In genomic region chrX:122866527-122866926, GRCh38 we compare ENCODE assay signal across 17 cellular contexts.
A peak's percentile ranks its signal among the peaks of the same experiment; 100 is the strongest.
DNase-seq lines count a peak whose midpoint lies in the region; TF ChIP-seq lines count a peak whose summit lies in the region.
"Had no signal": no experiment of that assay in that cellular context is flagged by ENCODE, and none has a peak within 500 bp of the region (broad histone marks: within the 10 kb centered on the region; RNA-seq: fewer than 3 reads in every experiment).

No MANE protein-coding gene starts in this region.

- no peaks in the 10 kb centered on the region for H3K36me3 ChIP-seq in adipocyte (ENCODE audit: control insufficient read depth, insufficient read depth, low read length, severe bottlenecking)
- H3K36me3 ChIP-seq: BLaER1, cardiac muscle cell, HAP-1 had no signal

- TF ChIP-seq CTCF in AG04449 (IDR thresholded peaks at IDR 0.05; ENCODE audit: insufficient read depth, low read length, missing control alignments) (no peak), HFF-Myc (IDR thresholded peaks at IDR 0.05; ENCODE audit: low read depth, low read length, missing control alignments) (no peak), foreskin fibroblast (IDR thresholded peaks at IDR 0.05; ENCODE audit: low read depth, low read length) (no peak)

- CTCF ChIA-PET in AG04449 (lab: Yijun Ruan, JAX): no interaction called here

- DNase-seq in AG04449 (ENCODE audit: low read depth, low spot score) (peak; percentile 76), HFF-Myc (ENCODE audit: extremely low read depth, low read depth) (peak; percentile 42), adipocyte (ENCODE audit: low read depth) (peak; percentile 72), foreskin fibroblast (peak; percentile 72 to 83), cortex of kidney (lab: John Stamatoyannopoulos, UW) (no peak), putamen (ENCODE audit: low spot score) (no peak), retina (no peak)
- DNase-seq in activated naive CD4-positive, alpha-beta T cell treated with Interleukin-2 at 50 U/mL for 16 hours: no peak
- DNase-seq: activated CD4-positive, alpha-beta memory T cell treated with anti-CD3 and anti-CD28 coated beads, Interleukin-2, amount 10 ng/mL, durations not matched to agents 7 days and 5 days; activated effector memory CD4-positive, alpha-beta T cell treated with Interleukin-2 at 50 U/mL for 16 hours; mucosa of descending colon; posterior cingulate gyrus; stimulated activated CD4-positive, alpha-beta T cell treated with anti-CD3 and anti-CD28 coated beads, Interleukin-2, amount 100 ng/mL, for 48 hours; T-helper 9 cell had no signal

- no peak overlapping the region for H3K9ac ChIP-seq in adipocyte (ENCODE audit: low read length)
- H3K9ac ChIP-seq: BLaER1 had no signal

- no peak overlapping the region for H3K4me3 ChIP-seq in AG04449 (ENCODE audit: low read depth, low read length)
- no peak overlapping the region for H3K4me3 ChIP-seq in HFF-Myc (replicated peaks; ENCODE audit: low read depth, low read length)
- H3K4me3 ChIP-seq in adipocyte (ENCODE audit: low read length): no peak overlapping the region
- H3K4me3 ChIP-seq in foreskin fibroblast (ENCODE audit: low read depth in 1 of 2, low read length in 2 of 2): no peak overlapping the region
- H3K4me3 ChIP-seq: BLaER1, cardiac muscle cell, HAP-1, mucosa of descending colon had no signal

- H3K4me1 ChIP-seq in adipocyte (ENCODE audit: control insufficient read depth, insufficient read depth, low read length): peaks cover 6% of the 10 kb centered on the region
- H3K4me1 ChIP-seq: BLaER1, HAP-1 had no signal

- no peaks in the 10 kb centered on the region for H3K9me3 ChIP-seq in adipocyte (ENCODE audit: control insufficient read depth, low read length)
- H3K9me3 ChIP-seq: BLaER1, HAP-1, mucosa of descending colon had no signal

- POLR2A ChIA-PET in AG04449 (lab: Yijun Ruan, JAX): no interaction called here

- H3K27me3 ChIP-seq in adipocyte (replicated peaks; ENCODE audit: control insufficient read depth, insufficient read depth, low read length): no peaks in the 10 kb centered on the region
- H3K27me3 ChIP-seq: cardiac muscle cell had no signal

Comparison
In these comparisons a context has a peak if more than half of its experiments do, and no peak if none do; other contexts are left out.
1. DNase-seq: peak in AG04449 (single experiment), HFF-Myc (single experiment), adipocyte (single experiment) and foreskin fibroblast (2 of 2); none in cortex of kidney (single experiment), putamen (single experiment), activated naive CD4-positive, alpha-beta T cell treated with Interleukin-2 at 50 U/mL for 16 hours (single experiment) and retina (single experiment).